20 cellular contexts compared by ENCODE assay signal in genomic region chr22:49286236-49286760, GRCh38.
DNase-seq lines count a peak whose midpoint lies in the region; ATAC-seq and TF ChIP-seq lines count a peak whose summit lies in the region.
"Had no signal": no experiment of that assay in that cellular context is flagged by ENCODE, and none has a peak within 500 bp of the region (broad histone marks: within the 10 kb centered on the region; RNA-seq: fewer than 3 reads in every experiment).

No MANE protein-coding gene starts in this region.

- peaks cover 11% of the 10 kb centered on the region for H3K9me3 Mint-ChIP-seq in chondrocyte (ENCODE audit: low read depth)
- H3K9me3 Mint-ChIP-seq: CD8-positive, alpha-beta T cell had no signal

- H3K27ac Mint-ChIP-seq in chondrocyte (ENCODE audit: unreplicated experiment): no peak overlapping the region
- H3K27ac Mint-ChIP-seq: CD4-positive, CD25-positive, alpha-beta regulatory T cell; CD8-positive, alpha-beta T cell; HFFc6 had no signal

- H2BK120ac ChIP-seq in neuronal stem cell (ENCODE audit: low read depth, low read length): no peak overlapping the region

- DNase-seq in Right ventricle myocardium inferior (ENCODE audit: missing footprints) (peak; percentile 46), left ventricle myocardium inferior (no peak), chondrocyte (ENCODE audit: low spot score) (peak; percentile 51), neuronal stem cell (ENCODE audit: low spot score) (no peak), Peyer's patch (no peak), NCI-H1105 treated with DMSO at 0.1 percent for 48 hours (lab: John Stamatoyannopoulos, UW) (no peak)
- no peak for DNase-seq in stimulated activated naive CD8-positive, alpha-beta T cell treated with anti-CD3 and anti-CD28 coated beads, Interleukin-15, Interleukin-2, amounts not matched to agents 100 U/mL and 50 U/mL, for 24 hours
- DNase-seq: 8988T; ACHN; AML-193; C1 segment of cervical spinal cord; CD4-positive, CD25-positive, alpha-beta regulatory T cell; CD8-positive, alpha-beta T cell; DMS153; DND-41; GOT3; HFFc6 had no signal

- H3K4me1 Mint-ChIP-seq in chondrocyte (ENCODE audit: low read depth): no peaks in the 10 kb centered on the region
- H3K4me1 Mint-ChIP-seq: CD4-positive, CD25-positive, alpha-beta regulatory T cell had no signal

- no peak overlapping the region for H3K4ac ChIP-seq in neuronal stem cell (ENCODE audit: low read length)

- H2AK5ac ChIP-seq in neuronal stem cell (ENCODE audit: low read depth, low read length): no peak overlapping the region

- H3K4me2 ChIP-seq in neuronal stem cell (ENCODE audit: insufficient read depth, low read length, poor library complexity, severe bottlenecking): no peak overlapping the region
- H3K4me2 ChIP-seq: A549 had no signal

- no peak for TF ChIP-seq POLR2A in Peyer's patch (IDR thresholded peaks at IDR 0.05)

- H3K27ac ChIP-seq in left ventricle myocardium inferior (replicated peaks): no peak overlapping the region
- no peak overlapping the region for H3K27ac ChIP-seq in neuronal stem cell (replicated peaks; ENCODE audit: low read length)
- H3K27ac ChIP-seq in Peyer's patch: no peak overlapping the region
- H3K27ac ChIP-seq: A549 had no signal

- no peak overlapping the region for H4K91ac ChIP-seq in neuronal stem cell (ENCODE audit: low read depth, low read length, poor library complexity)

- H3K9ac ChIP-seq in neuronal stem cell (ENCODE audit: low read depth, low read length, poor library complexity): no peak overlapping the region

- no peak for ATAC-seq in Right ventricle myocardium inferior
- ATAC-seq in stimulated activated naive CD8-positive, alpha-beta T cell treated with anti-CD3 and anti-CD28 coated beads, Interleukin-15, Interleukin-2, amounts not matched to agents 100 U/mL and 50 U/mL, for 24 hours: no peak
- ATAC-seq: A549; CD8-positive, alpha-beta T cell had no signal

- TF ChIP-seq CTCF in left ventricle myocardium inferior (IDR thresholded peaks at IDR 0.05; ENCODE audit: borderline replicate concordance) (no peak), chondrocyte (IDR thresholded peaks at IDR 0.05) (no peak), Peyer's patch (IDR thresholded peaks at IDR 0.05) (no peak)

- WGBS in neuronal stem cell (ENCODE audit: extremely low coverage in 2 of 2, insufficient read length in 2 of 2, insufficient replicate concordance in 1 of 2), 2 donors: no CpG with 5 or more reads among the region's 15 CpGs

- H3K4me1 ChIP-seq in left ventricle myocardium inferior (no peaks in the 10 kb centered on the region), neuronal stem cell (ENCODE audit: control insufficient read depth in 2 of 2, insufficient read depth in 1 of 2, low read depth in 1 of 2, low read length in 2 of 2) (peaks cover 0 to 3% of the 10 kb centered on the region in 2 donors), Peyer's patch (no peaks in the 10 kb centered on the region)
- H3K4me1 ChIP-seq: Caco-2, HAP-1 had no signal

- intact Hi-C loops in Right ventricle myocardium inferior (cut with DNase I): no loop called here
- intact Hi-C loops in left ventricle myocardium inferior (cut with micrococcal nuclease): no loop called here

- H3K27me3 ChIP-seq in left ventricle myocardium inferior (ENCODE audit: low read depth) (peaks cover 70% of the 10 kb centered on the region), neuronal stem cell (ENCODE audit: control insufficient read depth in 3 of 3, insufficient read depth in 3 of 3, low read depth in 1 of 3, low read length in 3 of 3) (peaks cover 0 to 12% (median 0%) of the 10 kb centered on the region in 3 experiments), Peyer's patch (no peaks in the 10 kb centered on the region)

- H2AFZ ChIP-seq in neuronal stem cell (ENCODE audit: low read length): no peak overlapping the region

- no peak overlapping the region for H2BK5ac ChIP-seq in neuronal stem cell (ENCODE audit: low read length)

- peaks cover 13% of the 10 kb centered on the region for H3K9me3 ChIP-seq in left ventricle myocardium inferior (replicated peaks)
- H3K9me3 ChIP-seq in neuronal stem cell (replicated peaks in 1 of 2; ENCODE audit: control insufficient read depth in 2 of 2, insufficient read depth in 1 of 2, low read depth in 1 of 2, low read length in 2 of 2): peaks cover 0 to 2% of the 10 kb centered on the region in 2 donors
- H3K9me3 ChIP-seq in Peyer's patch: no peaks in the 10 kb centered on the region
- H3K9me3 ChIP-seq: A549, Caco-2, HAP-1 had no signal

- H3K4me3 ChIP-seq in left ventricle myocardium inferior: no peak overlapping the region
- no peak overlapping the region for H3K4me3 ChIP-seq in neuronal stem cell (ENCODE audit: low read length in 2 of 2)
- H3K4me3 ChIP-seq in Peyer's patch: no peak overlapping the region
- H3K4me3 ChIP-seq: A549, HAP-1 had no signal

- H3K36me3 ChIP-seq in left ventricle myocardium inferior (no peaks in the 10 kb centered on the region), neuronal stem cell (replicated peaks in 1 of 2; ENCODE audit: control insufficient read depth in 2 of 2, insufficient read depth in 2 of 2, low read length in 2 of 2) (no peaks in the 10 kb centered on the region), Peyer's patch (no peaks in the 10 kb centered on the region)
- H3K36me3 ChIP-seq: HAP-1 had no signal

- H2BK15ac ChIP-seq in neuronal stem cell (ENCODE audit: low read length): peak overlapping the region; percentile 46

- H3K14ac ChIP-seq in neuronal stem cell (ENCODE audit: low read length): peak overlapping the region; percentile 3

- H3K36me3 Mint-ChIP-seq in chondrocyte (ENCODE audit: low read depth): no peaks in the 10 kb centered on the region
- H3K36me3 Mint-ChIP-seq: CD4-positive, CD25-positive, alpha-beta regulatory T cell; CD8-positive, alpha-beta T cell had no signal

- H3K4me3 Mint-ChIP-seq in chondrocyte (ENCODE audit: unreplicated experiment): no peak overlapping the region
- H3K4me3 Mint-ChIP-seq: CD4-positive, CD25-positive, alpha-beta regulatory T cell; CD8-positive, alpha-beta T cell; HFFc6 had no signal

- no peak overlapping the region for H3K23ac ChIP-seq in neuronal stem cell (ENCODE audit: low read depth, low read length, poor library complexity)

- peaks cover 10% of the 10 kb centered on the region for H3K27me3 Mint-ChIP-seq in chondrocyte (ENCODE audit: low read depth)

- peak overlapping the region; percentile 30 for H3K18ac ChIP-seq in neuronal stem cell (ENCODE audit: low read length)

- no peaks in the 10 kb centered on the region for H3K79me1 ChIP-seq in neuronal stem cell (ENCODE audit: low read depth, low read length)

- no peak overlapping the region for H4K8ac ChIP-seq in neuronal stem cell (ENCODE audit: low read depth, low read length)

- no peak overlapping the region for H2BK12ac ChIP-seq in neuronal stem cell (ENCODE audit: low read length)

Comparison
In these comparisons a context has a peak if more than half of its experiments do, and no peak if none do; other contexts are left out.
1. DNase-seq: peak in Right ventricle myocardium inferior (single experiment) and chondrocyte (single experiment); none in left ventricle myocardium inferior (single experiment), neuronal stem cell (single experiment), Peyer's patch (0 of 3), NCI-H1105 treated with DMSO at 0.1 percent for 48 hours (single experiment) and stimulated activated naive CD8-positive, alpha-beta T cell treated with anti-CD3 and anti-CD28 coated beads, Interleukin-15, Interleukin-2, amounts not matched to agents 100 U/mL and 50 U/mL, for 24 hours (single experiment).